23 cellular contexts compared by ENCODE assay signal in genomic region chr10:14403359-14403758, GRCh38.
"Had no signal": no experiment of that assay in that cellular context is flagged by ENCODE, and none has a peak within 500 bp of the region (broad histone marks: within the 10 kb centered on the region; RNA-seq: fewer than 3 reads in every experiment).

No MANE protein-coding gene starts in this region.

- H3K4me1 ChIP-seq: SJCRH30, stomach, suprapubic skin, upper lobe of left lung had no signal

- H3K4me3 Mint-ChIP-seq: activated naive CD8-positive, alpha-beta T cell treated with anti-CD3 and anti-CD28 coated beads for 36 hours; activated T-cell treated with anti-CD3 and anti-CD28 coated beads, Interleukin-2, amount 50 U/mL, for 24 hours; immature natural killer cell; nephron progenitor cell; stimulated activated effector memory CD8-positive, alpha-beta T cell treated with anti-CD3 and anti-CD28 coated beads, Interleukin-12 subunit alpha, Interleukin-12 subunit beta, amount 100 ng/mL, for 72 hours had no signal

- ATAC-seq: esophagus mucosa; stimulated activated effector memory CD8-positive, alpha-beta T cell treated with anti-CD3 and anti-CD28 coated beads, Interleukin-12 subunit alpha, Interleukin-12 subunit beta, amount 100 ng/mL, for 72 hours had no signal

- H3K9me3 Mint-ChIP-seq: activated T-cell treated with anti-CD3 and anti-CD28 coated beads, Interleukin-2, amount 50 U/mL, for 24 hours; activated T-helper 2 cell treated with anti-CD3 and anti-CD28 coated beads, Interferon-gamma antibody, Interleukin-2, Interleukin-4, amounts not matched to agents 10 μg/mL and 5 μg/mL and 100 μg/mL, durations not matched to agents 14 hours and 24 hours and 36 hours; immature natural killer cell; nephron progenitor cell; stimulated activated effector memory CD8-positive, alpha-beta T cell treated with anti-CD3 and anti-CD28 coated beads, Interleukin-12 subunit alpha, Interleukin-12 subunit beta, amount 100 ng/mL, for 72 hours had no signal

- DNase-seq: activated CD4-positive, alpha-beta T cell treated with anti-CD3 and anti-CD28 coated beads for 1 hour; activated naive CD4-positive, alpha-beta T cell; activated naive CD8-positive, alpha-beta T cell treated with anti-CD3 and anti-CD28 coated beads for 36 hours; activated T-cell treated with anti-CD3 and anti-CD28 coated beads, Interleukin-2, amount 50 U/mL, for 24 hours; amniotic stem cell; dermis blood vessel endothelial cell; effector memory CD4-positive, alpha-beta T cell; foreskin melanocyte; immature natural killer cell; kidney glomerular epithelial cell; left ventricle myocardium inferior; mammary epithelial cell; nephron progenitor cell; right cardiac atrium; SJCRH30; stimulated activated CD4-positive, alpha-beta T cell treated with anti-CD3 and anti-CD28 coated beads, Interleukin-2, amount 100 ng/mL, for 24 hours; stomach; T-helper 1 cell; upper lobe of left lung had no signal

- H3K27ac Mint-ChIP-seq: activated naive CD8-positive, alpha-beta T cell treated with anti-CD3 and anti-CD28 coated beads for 36 hours; activated T-cell treated with anti-CD3 and anti-CD28 coated beads, Interleukin-2, amount 50 U/mL, for 24 hours; activated T-helper 2 cell treated with anti-CD3 and anti-CD28 coated beads, Interferon-gamma antibody, Interleukin-2, Interleukin-4, amounts not matched to agents 10 μg/mL and 5 μg/mL and 100 μg/mL, durations not matched to agents 14 hours and 24 hours and 36 hours; immature natural killer cell; nephron progenitor cell; stimulated activated effector memory CD8-positive, alpha-beta T cell treated with anti-CD3 and anti-CD28 coated beads, Interleukin-12 subunit alpha, Interleukin-12 subunit beta, amount 100 ng/mL, for 72 hours had no signal

- H3K4me3 ChIP-seq: left ventricle myocardium inferior, SJCRH30, stomach, suprapubic skin, upper lobe of left lung had no signal

- H3K36me3 Mint-ChIP-seq: activated naive CD8-positive, alpha-beta T cell treated with anti-CD3 and anti-CD28 coated beads for 36 hours; immature natural killer cell; stimulated activated effector memory CD8-positive, alpha-beta T cell treated with anti-CD3 and anti-CD28 coated beads, Interleukin-12 subunit alpha, Interleukin-12 subunit beta, amount 100 ng/mL, for 72 hours had no signal

- H3K27ac ChIP-seq: left ventricle myocardium inferior, SJCRH30, stomach, suprapubic skin, upper lobe of left lung had no signal

- H3K9me3 ChIP-seq: left ventricle myocardium inferior, SJCRH30, stomach, suprapubic skin, upper lobe of left lung had no signal

- H3K36me3 ChIP-seq: left ventricle myocardium inferior, SJCRH30, stomach, suprapubic skin, upper lobe of left lung had no signal

- H3K4me1 Mint-ChIP-seq: immature natural killer cell; stimulated activated effector memory CD8-positive, alpha-beta T cell treated with anti-CD3 and anti-CD28 coated beads, Interleukin-12 subunit alpha, Interleukin-12 subunit beta, amount 100 ng/mL, for 72 hours had no signal

- H3K27me3 ChIP-seq: SJCRH30, upper lobe of left lung had no signal
